In the genomic region with DNA sequence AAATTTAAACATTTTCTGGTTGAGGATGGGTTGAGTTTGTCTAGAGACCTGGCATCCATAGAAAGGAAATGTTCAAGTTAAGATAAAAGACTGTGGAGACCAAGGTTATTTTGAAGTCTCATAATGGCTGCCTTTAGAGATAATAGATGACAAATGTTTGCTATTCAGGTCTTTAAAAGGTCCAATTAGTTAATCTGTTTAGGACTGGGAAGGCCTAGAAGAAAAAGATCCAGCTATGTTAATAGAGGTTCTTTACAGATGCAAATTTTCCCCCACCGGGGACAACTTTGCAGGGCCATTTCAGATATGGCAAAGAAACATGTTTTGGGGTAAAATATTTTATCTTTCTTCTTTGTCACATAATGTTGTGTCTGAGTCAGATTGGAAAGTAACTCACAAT, we compare ENCODE assay signal across 20 cellular contexts. TPM values are rescaled to one million over a fixed set of nuclear protein-coding genes. Genes with fewer than 3 reads are reported as not detected.
"Had no signal": no experiment of that assay in that cellular context is flagged by ENCODE, and none has a peak within 500 bp of the region (broad histone marks: within the 10 kb centered on the region; RNA-seq: fewer than 3 reads in every experiment).

No MANE protein-coding gene starts in this region.

- ATAC-seq: activated naive CD4-positive, alpha-beta T cell treated with anti-CD3 and anti-CD28 coated beads, Interleukin-2, amount 50 U/mL, for 72 hours; left lung had no signal

- H3K4me3 Mint-ChIP-seq: activated CD4-positive, alpha-beta memory T cell treated with anti-CD3 and anti-CD28 coated beads for 36 hours; neural crest cell; T-helper 2 cell treated with Interferon-gamma antibody and Interleukin-4, amounts not matched to agents 5 μg/mL and 100 μg/mL, for 36 hours had no signal

- H3K9me3 ChIP-seq: esophagus muscularis mucosa, left lung, sigmoid colon, tibial nerve, vagina had no signal

- H3K27me3 Mint-ChIP-seq: activated CD4-positive, alpha-beta memory T cell treated with anti-CD3 and anti-CD28 coated beads for 36 hours had no signal

- DNase-seq: activated CD4-positive, alpha-beta memory T cell treated with anti-CD3 and anti-CD28 coated beads for 36 hours; activated CD4-positive, alpha-beta T cell treated with anti-CD3 and anti-CD28 coated beads for 1 hour; activated effector memory CD4-positive, alpha-beta T cell treated with anti-CD3 and anti-CD28 coated beads, Interleukin-2, amount 50 U/mL, for 16 hours; activated T-cell treated with anti-CD3 and anti-CD28 coated beads, Interleukin-2, amount 50 U/mL, for 48 hours; aorta; cortex of kidney; effector CD4-positive, alpha-beta T cell; islet precursor cell; left lung; sigmoid colon; stimulated activated CD4-positive, alpha-beta T cell treated with anti-CD3 and anti-CD28 coated beads, Interleukin-1b, Interleukin-23, amount 100 ng/mL, for 48 hours had no signal

- H3K36me3 ChIP-seq: esophagus muscularis mucosa, left lung, sigmoid colon, tibial nerve, vagina had no signal

- H3K4me3 ChIP-seq: esophagus muscularis mucosa, hepatocyte, left lung, sigmoid colon, tibial nerve, vagina had no signal

- H3K9me3 Mint-ChIP-seq: activated CD4-positive, alpha-beta memory T cell treated with anti-CD3 and anti-CD28 coated beads for 36 hours; activated naive CD4-positive, alpha-beta T cell treated with anti-CD3 and anti-CD28 coated beads, Interleukin-2, amount 50 U/mL, for 72 hours; neural crest cell; T-helper 2 cell treated with Interferon-gamma antibody and Interleukin-4, amounts not matched to agents 5 μg/mL and 100 μg/mL, for 36 hours had no signal

- H3K27ac Mint-ChIP-seq: activated CD4-positive, alpha-beta memory T cell treated with anti-CD3 and anti-CD28 coated beads for 36 hours; activated naive CD4-positive, alpha-beta T cell treated with anti-CD3 and anti-CD28 coated beads, Interleukin-2, amount 50 U/mL, for 72 hours; T-helper 2 cell treated with Interferon-gamma antibody and Interleukin-4, amounts not matched to agents 5 μg/mL and 100 μg/mL, for 36 hours had no signal

- H3K27me3 ChIP-seq: esophagus muscularis mucosa, hepatocyte, left lung, sigmoid colon, tibial nerve, vagina had no signal

- H3K27ac ChIP-seq: esophagus muscularis mucosa, hepatocyte, left lung, sigmoid colon, tibial nerve, vagina had no signal

RNA-seq across cellular contexts. Expression of gene APOBEC3H, which starts 23.1 kb away (rescaled TPM):
- total RNA-seq: aorta, hepatocyte, neural crest cell, osteocyte, sigmoid colon, subcutaneous adipose tissue, vagina had no signal
- polyA plus RNA-seq: aorta, hepatocyte had no signal
